24 cellular contexts compared by ENCODE assay signal in the genomic region with DNA sequence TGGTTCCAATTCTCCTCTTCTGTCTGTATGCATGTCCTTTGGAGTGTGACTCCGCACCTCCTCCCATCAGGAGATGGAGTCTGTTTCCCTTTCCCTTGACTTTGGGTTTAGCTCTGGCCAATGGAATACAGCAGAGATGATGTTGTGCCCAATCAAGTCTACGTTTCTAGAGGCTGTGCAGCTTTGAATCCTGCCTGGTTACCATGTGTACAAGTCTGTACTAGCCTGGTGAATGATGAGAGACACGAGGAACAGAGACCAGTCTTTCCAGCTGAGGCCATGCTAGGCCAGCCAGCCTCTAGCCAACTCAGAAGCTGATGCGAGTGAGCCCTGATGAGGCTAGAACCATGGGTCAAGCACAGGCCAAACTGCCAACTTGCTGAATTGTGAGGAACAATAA.
"Had no signal": no experiment of that assay in that cellular context is flagged by ENCODE, and none has a peak within 500 bp of the region (broad histone marks: within the 10 kb centered on the region; RNA-seq: fewer than 3 reads in every experiment).

No MANE protein-coding gene starts in this region.

- FAIRE-seq: colon, frontal cortex, kidney had no signal

- H3K27me3 ChIP-seq: dorsolateral prefrontal cortex, esophagus squamous epithelium, right atrium auricular region, sigmoid colon, stomach, thyroid gland, vagina had no signal

- H3K4me3 ChIP-seq: dorsolateral prefrontal cortex, esophagus squamous epithelium, lung, mucosa of descending colon, prostate gland, right atrium auricular region, sigmoid colon, stomach, thyroid gland, vagina had no signal

- H3K4me1 ChIP-seq: esophagus squamous epithelium, prostate gland, right atrium auricular region, sigmoid colon, thyroid gland, vagina had no signal

- H3K36me3 ChIP-seq: esophagus squamous epithelium, prostate gland, right atrium auricular region, sigmoid colon, stomach, thyroid gland, vagina had no signal

- H3K27ac ChIP-seq: dorsolateral prefrontal cortex, esophagus squamous epithelium, prostate gland, right atrium auricular region, sigmoid colon, stomach, thyroid gland, vagina had no signal

- DNase-seq: dorsolateral prefrontal cortex; effector CD4-positive, alpha-beta T cell; esophagus squamous epithelium; kidney; mesenchymal stem cell; mucosa of descending colon; naive B cell; nucleus accumbens; sigmoid colon; stimulated activated CD4-positive, alpha-beta T cell treated with anti-CD3 and anti-CD28 coated beads, Interleukin-2, amount 100 ng/mL, for 24 hours; stimulated activated CD4-positive, alpha-beta T cell treated with anti-CD3 and anti-CD28 coated beads, Interleukin-4, amount 100 ng/mL, for 24 hours; stimulated activated naive CD4-positive, alpha-beta T cell treated with Interleukin-2 at 50 U/mL for 16 hours; stomach; thyroid gland; trophoblast cell had no signal

- ATAC-seq: left lobe of liver; mucosa of descending colon; natural killer cell treated with Interleukin-12 subunit alpha and Interleukin-12 subunit beta and Interleukin-15 and Interleukin-18, amount 100 ng/mL, for 72 hours; stimulated activated effector memory CD8-positive, alpha-beta T cell treated with anti-CD3 and anti-CD28 coated beads, Interleukin-12 subunit alpha, Interleukin-12 subunit beta, amount 100 ng/mL, for 72 hours had no signal
